ENCODE assay signal across 11 cellular contexts in genomic region chr18:79458917-79459803, GRCh38.
A peak's percentile ranks its signal among the peaks of the same experiment; 100 is the strongest.
DNase-seq lines count a peak whose midpoint lies in the region; ATAC-seq and TF ChIP-seq lines count a peak whose summit lies in the region.
"Had no signal": no experiment of that assay in that cellular context is flagged by ENCODE, and none has a peak within 500 bp of the region (broad histone marks: within the 10 kb centered on the region; RNA-seq: fewer than 3 reads in every experiment).

No MANE protein-coding gene starts in this region.

- peaks cover 9% of the 10 kb centered on the region for H3K4me1 Mint-ChIP-seq in activated T-cell treated with anti-CD3 and anti-CD28 coated beads, Interleukin-2, amount 50 U/mL, for 24 hours (ENCODE audit: low read depth)

- H3K27me3 Mint-ChIP-seq in activated T-cell treated with anti-CD3 and anti-CD28 coated beads, Interleukin-2, amount 50 U/mL, for 24 hours, result no peaks in the 10 kb centered on the region

- no peak overlapping the region for H2BK120ac ChIP-seq in mesendoderm (ENCODE audit: low read depth, low read length)

- H3K79me2 ChIP-seq in mesendoderm (ENCODE audit: control insufficient read depth, insufficient read depth, low read length), result no peaks in the 10 kb centered on the region

- H4K5ac ChIP-seq in mesendoderm (ENCODE audit: low read length), result no peak overlapping the region

- ATAC-seq in thoracic aorta (ENCODE audit: insufficient number of reproducible peaks, low FRiP score, low read depth) (no peak), GM19397 (IDR thresholded peaks at IDR 0.05; ENCODE audit: unreplicated experiment) (no peak)
- ATAC-seq: WTC11 had no signal

- no peak overlapping the region for H2AK5ac ChIP-seq in mesendoderm (ENCODE audit: low read length)

- H3K4me1 ChIP-seq in mesendoderm (ENCODE audit: control insufficient read depth, low read depth, low read length) (no peaks in the 10 kb centered on the region), thoracic aorta (ENCODE audit: control insufficient read depth in 1 of 2, low read depth in 2 of 2) (peaks cover 7 to 18% of the 10 kb centered on the region in 2 donors)
- H3K4me1 ChIP-seq: adrenal gland had no signal

- no peak overlapping the region for H3K4me2 ChIP-seq in mesendoderm (ENCODE audit: low read length)

- no peak overlapping the region for H3K4ac ChIP-seq in mesendoderm (ENCODE audit: low read depth, low read length)

- H3K4me3 Mint-ChIP-seq in activated T-cell treated with anti-CD3 and anti-CD28 coated beads, Interleukin-2, amount 50 U/mL, for 24 hours, result no peak overlapping the region
- H3K4me3 Mint-ChIP-seq: WTC11 had no signal

- H3K4me3 ChIP-seq in brain microvascular endothelial cell (ENCODE audit: low read depth, low read length) (peak overlapping the region; percentile 20), mesendoderm (ENCODE audit: low read length) (no peak overlapping the region), thoracic aorta (peak overlapping the region; percentile 65)
- H3K4me3 ChIP-seq: adrenal gland had no signal

- no peaks in the 10 kb centered on the region for H3K9me3 ChIP-seq in thoracic aorta
- H3K9me3 ChIP-seq: adrenal gland had no signal

- WGBS in mesendoderm (ENCODE audit: extremely low coverage, insufficient coverage, low lambda C conversion rate), result no CpG with 5 or more reads among the region's 40 CpGs

- DNase-seq in activated T-cell treated with anti-CD3 and anti-CD28 coated beads, Interleukin-2, amount 50 U/mL, for 24 hours, result no peak
- no peak for DNase-seq in activated T-cell treated with anti-CD3 and anti-CD28 coated beads, Interleukin-2, amount 50 U/mL, for 48 hours
- DNase-seq in brain microvascular endothelial cell, result no peak
- no peak for DNase-seq in mesendoderm
- no peak for DNase-seq in thoracic aorta (ENCODE audit: low spot score)
- DNase-seq in NCI-H1694 treated with DMSO at 0.1 percent for 48 hours (lab: John Stamatoyannopoulos, UW), result no peak
- DNase-seq in SW480 (ENCODE audit: low spot score), result no peak
- DNase-seq: stimulated activated CD4-positive, alpha-beta T cell treated with anti-CD3 and anti-CD28 coated beads, Interleukin-2, amount 100 ng/mL, for 48 hours had no signal

- H3K9me3 Mint-ChIP-seq in activated T-cell treated with anti-CD3 and anti-CD28 coated beads, Interleukin-2, amount 50 U/mL, for 24 hours, result no peaks in the 10 kb centered on the region
- H3K9me3 Mint-ChIP-seq: WTC11 had no signal

- H3K79me1 ChIP-seq in mesendoderm (ENCODE audit: low read length), result no peaks in the 10 kb centered on the region

- no peak overlapping the region for H3K18ac ChIP-seq in mesendoderm (ENCODE audit: low read length)

- H3K36me3 ChIP-seq in brain microvascular endothelial cell (replicated peaks) (no peaks in the 10 kb centered on the region), mesendoderm (ENCODE audit: control insufficient read depth, insufficient read depth, low read length) (no peaks in the 10 kb centered on the region), thoracic aorta (peaks cover 10% of the 10 kb centered on the region)

- no peak overlapping the region for H3K9ac ChIP-seq in mesendoderm (ENCODE audit: low read length)

- TF ChIP-seq CTCF in brain microvascular endothelial cell (IDR thresholded peaks at IDR 0.05; ENCODE audit: low read depth, low read length, missing control alignments) (no peak), thoracic aorta (IDR thresholded peaks at IDR 0.05) (no peak)

- H3K27ac Mint-ChIP-seq in activated T-cell treated with anti-CD3 and anti-CD28 coated beads, Interleukin-2, amount 50 U/mL, for 24 hours, result peak overlapping the region; percentile 85

- H3K27ac ChIP-seq in brain microvascular endothelial cell, result no peak overlapping the region
- no peak overlapping the region for H3K27ac ChIP-seq in mesendoderm (ENCODE audit: low read depth, low read length)
- H3K27ac ChIP-seq in thoracic aorta, result peak overlapping the region; percentile 10 to 68

- H3K23ac ChIP-seq in mesendoderm (ENCODE audit: low read length), result peak overlapping the region; percentile 3

- no peak overlapping the region for H2BK5ac ChIP-seq in mesendoderm (ENCODE audit: low read length)

- in situ Hi-C loops in brain microvascular endothelial cell (cut with HindIII; ENCODE audit: low pct_ligation_motif_present, low sequenced_read_pairs), result no loop called here

- H3K56ac ChIP-seq in mesendoderm (ENCODE audit: low read length), result no peak overlapping the region

- H3K36me3 Mint-ChIP-seq in activated T-cell treated with anti-CD3 and anti-CD28 coated beads, Interleukin-2, amount 50 U/mL, for 24 hours (ENCODE audit: low read depth), result peaks cover 81% of the 10 kb centered on the region

- H2BK15ac ChIP-seq in mesendoderm (replicated peaks; ENCODE audit: low read depth), result no peak overlapping the region

- no peaks in the 10 kb centered on the region for H3K27me3 ChIP-seq in brain microvascular endothelial cell (replicated peaks)
- no peaks in the 10 kb centered on the region for H3K27me3 ChIP-seq in mesendoderm (ENCODE audit: insufficient read depth, low read length, poor library complexity)
- no peaks in the 10 kb centered on the region for H3K27me3 ChIP-seq in thoracic aorta (replicated peaks; ENCODE audit: insufficient read depth)
- H3K27me3 ChIP-seq: adrenal gland had no signal

- no peak overlapping the region for H4K8ac ChIP-seq in mesendoderm (ENCODE audit: low read depth, low read length)

Comparison
In these comparisons a context has a peak if more than half of its experiments do, and no peak if none do; other contexts are left out.
1. H3K27ac ChIP-seq: peak in thoracic aorta (2 of 2); none in brain microvascular endothelial cell (single experiment) and mesendoderm (single experiment).